8 cellular contexts compared by ENCODE assay signal in genomic region chr1:40848530-40849189, GRCh38. TPM values are rescaled to one million over a fixed set of nuclear protein-coding genes. Genes with fewer than 3 reads are reported as not detected.
A peak's percentile ranks its signal among the peaks of the same experiment; 100 is the strongest.
DNase-seq lines count a peak whose midpoint lies in the region; ATAC-seq and TF ChIP-seq lines count a peak whose summit lies in the region.

No MANE protein-coding gene starts in this region.

- H3K4me1 Mint-ChIP-seq in MCF 10A (ENCODE audit: insufficient read depth, unreplicated experiment): peaks cover 6% of the 10 kb centered on the region

- peaks cover 0 to 6% (median 5%) of the 10 kb centered on the region in 4 donors for H3K4me1 ChIP-seq in upper lobe of left lung

- H3K36me3 Mint-ChIP-seq in MCF 10A (ENCODE audit: insufficient read depth, unreplicated experiment): no peaks in the 10 kb centered on the region

- no peak for TF ChIP-seq POLR2A in upper lobe of left lung (IDR thresholded peaks at IDR 0.05)

- no peak overlapping the region for H3K4me3 ChIP-seq in HFF-Myc (replicated peaks; ENCODE audit: low read depth, low read length)
- H3K4me3 ChIP-seq in kidney epithelial cell (ENCODE audit: low read depth, low read length): no peak overlapping the region
- H3K4me3 ChIP-seq in upper lobe of left lung: no peak overlapping the region

- no peak overlapping the region for H3K4me3 Mint-ChIP-seq in MCF 10A (ENCODE audit: unreplicated experiment)

- no TSS peak for BruUV-seq in MCF 10A (replicated peaks; lab: Mats Ljungman, UMichigan)

- DNase-seq in COR-L47 (lab: John Stamatoyannopoulos, UW) (peak; percentile 57), HFF-Myc (ENCODE audit: extremely low read depth, low read depth) (peak; percentile 43), NCI-H774 (lab: John Stamatoyannopoulos, UW) (peak; percentile 88), MCF 10A (ENCODE audit: unreplicated experiment) (peak; percentile 86), kidney epithelial cell (ENCODE audit: low read depth) (no peak), upper lobe of left lung (peak in 1 of 2 donors; percentile 76)

- H3K9me3 Mint-ChIP-seq in MCF 10A (ENCODE audit: unreplicated experiment): no peaks in the 10 kb centered on the region

- intact Hi-C loops in MCF 10A (cut with micrococcal nuclease): loop anchor here (1.0 kb wide), 2 partner anchors 104 to 155 kb away; no protein-coding TSS in a partner anchor

- TF ChIP-seq CTCF in HFF-Myc (IDR thresholded peaks at IDR 0.05; ENCODE audit: low read depth, low read length, missing control alignments) (peak; percentile 98), MCF 10A (IDR thresholded peaks at IDR 0.05; ENCODE audit: unreplicated experiment) (peak; percentile 93), kidney epithelial cell (IDR thresholded peaks at IDR 0.05; ENCODE audit: insufficient read depth, low read length, poor library complexity, severe bottlenecking) (peak; percentile 94), upper lobe of left lung (IDR thresholded peaks at IDR 0.05) (peak; percentile 78 to 90 (median 84))

- no peaks in the 10 kb centered on the region for H3K27me3 Mint-ChIP-seq in MCF 10A (ENCODE audit: insufficient read depth, unreplicated experiment)

- no peak for TF ChIP-seq EP300 in upper lobe of left lung (IDR thresholded peaks at IDR 0.05)

- H3K27ac Mint-ChIP-seq in MCF 10A (ENCODE audit: low read depth, unreplicated experiment): no peak overlapping the region

- no peaks in the 10 kb centered on the region for H3K36me3 ChIP-seq in kidney epithelial cell (ENCODE audit: control insufficient read depth, insufficient read depth, low read length)
- H3K36me3 ChIP-seq in upper lobe of left lung: no peaks in the 10 kb centered on the region

- 68 to 73% methylated on average over 4 to 5 of the region's 6 CpGs for WGBS in upper lobe of left lung, 2 donors

- no peak overlapping the region for H3K27ac ChIP-seq in upper lobe of left lung

- CTCF ChIA-PET in MCF 10A (lab: Yijun Ruan, JAX): interaction anchor here (0.5 to 19.7 kb wide), 34 partner anchors 11 to 1173 kb away, joined by 3 to 609 read pairs (median 4); no protein-coding TSS in a partner anchor

- no peaks in the 10 kb centered on the region for H3K9me3 ChIP-seq in upper lobe of left lung

- POLR2A ChIA-PET in MCF 10A (lab: Yijun Ruan, JAX): interaction anchor here (0.6 to 3.1 kb wide), 5 partner anchors 13 to 444 kb away, joined by 3 to 12 read pairs (median 5); partner anchors contain the start of gene CITED4

- ATAC-seq in upper lobe of left lung (ENCODE audit: low FRiP score in 2 of 2) (peak; percentile 80 to 81), GM19467 (IDR thresholded peaks at IDR 0.05; ENCODE audit: unreplicated experiment) (no peak), GM21360 (IDR thresholded peaks at IDR 0.05; ENCODE audit: unreplicated experiment) (no peak)

- no peaks in the 10 kb centered on the region for H3K27me3 ChIP-seq in kidney epithelial cell (ENCODE audit: control insufficient read depth, insufficient read depth, low read length)
- H3K27me3 ChIP-seq in upper lobe of left lung: no peaks in the 10 kb centered on the region

RNA-seq across cellular contexts. Expression of gene CITED4, which starts 13.5 kb away (rescaled TPM):
- total RNA-seq in MCF 10A (2022) (22.5 and 43.5 TPM in 2 replicates), kidney epithelial cell (31.0 and 48.6 TPM in 2 replicates), upper lobe of left lung (10 to 100 TPM in 5 of 6 donors, 1 to 10 TPM in 1; 8.4 to 36.5 (median 19.8) TPM)

Comparison
In these comparisons a context has a peak if more than half of its experiments do, and no peak if none do; other contexts are left out.
1. ATAC-seq: peak in upper lobe of left lung (2 of 2); none in GM19467 (single experiment) and GM21360 (single experiment).
2. Peak in every context shown above with its lines, with median percentiles within 50 percentile points of each other: CTCF ChIP-seq.